ENCODE assay signal across 27 cellular contexts in the genomic region with DNA sequence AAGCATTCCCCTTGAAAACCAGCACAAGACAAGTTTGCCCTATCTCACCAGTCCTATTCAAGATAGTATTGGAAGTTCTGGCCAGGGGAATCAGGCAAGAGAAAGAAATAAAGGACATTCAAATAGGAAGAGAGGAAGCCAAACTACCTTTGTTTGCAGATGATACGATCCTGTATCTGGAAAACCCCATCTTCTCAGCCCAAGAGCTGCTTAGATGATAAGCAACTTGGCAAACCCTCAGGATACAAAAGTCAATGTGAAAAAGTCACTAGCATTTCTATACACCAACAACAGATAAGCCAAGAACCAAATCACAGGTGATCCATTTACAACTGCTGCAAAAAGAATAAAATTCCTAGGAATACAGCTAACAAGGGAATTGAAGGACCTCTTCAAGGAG.
"Had no signal": no experiment of that assay in that cellular context is flagged by ENCODE, and none has a peak within 500 bp of the region (broad histone marks: within the 10 kb centered on the region; RNA-seq: fewer than 3 reads in every experiment).

No MANE protein-coding gene starts in this region.

- H3K27ac ChIP-seq: stomach, suprapubic skin, testis, thoracic aorta, thyroid gland, tibial artery, tibial nerve, transverse colon, upper lobe of left lung, upper lobe of right lung, uterus, vagina had no signal

- FAIRE-seq: urothelium cell line had no signal

- ATAC-seq: stimulated activated effector memory CD8-positive, alpha-beta T cell treated with anti-CD3 and anti-CD28 coated beads, Interleukin-12 subunit alpha, Interleukin-12 subunit beta, amount 100 ng/mL, for 72 hours; stimulated activated memory B cell treated with anti-CD40 and anti-IgM and Interleukin-4, amounts not matched to agents 10 μg/mL and 1 μg/mL and 100 μg/mL, for 72 hours; stimulated activated naive B cell treated with anti-CD40 and anti-IgM and Interleukin-4, amounts not matched to agents 10 μg/mL and 1 μg/mL and 100 μg/mL, for 72 hours; stimulated activated naive CD8-positive, alpha-beta T cell treated with anti-CD3 and anti-CD28 coated beads, Interleukin-15, amount 100 ng/mL, for 72 hours; stimulated activated naive CD8-positive, alpha-beta T cell treated with anti-CD3 and anti-CD28 coated beads, Interleukin-15, Interleukin-2, amounts not matched to agents 100 U/mL and 50 U/mL, for 24 hours; upper lobe of right lung had no signal

- H3K9me3 ChIP-seq: testis, thyroid gland, upper lobe of right lung, uterus, vagina had no signal

- H3K4me3 ChIP-seq: stomach, suprapubic skin, testis, thoracic aorta, thyroid gland, tibial artery, tibial nerve, transverse colon, upper lobe of left lung, upper lobe of right lung, uterus, vagina had no signal

- H3K36me3 ChIP-seq: stomach, suprapubic skin, thoracic aorta, thyroid gland, tibial artery, tibial nerve, transverse colon, upper lobe of left lung, upper lobe of right lung, uterus, vagina had no signal

- DNase-seq: stimulated activated CD4-positive, alpha-beta T cell treated with anti-CD3 and anti-CD28 coated beads, Interleukin-2, amount 100 ng/mL, for 48 hours; stimulated activated CD4-positive, alpha-beta T cell treated with anti-CD3 and anti-CD28 coated beads, Interleukin-4, amount 100 ng/mL, for 1 hour; stimulated activated CD4-positive, alpha-beta T cell treated with anti-CD3 and anti-CD28 coated beads, Interleukin-4, amount 100 ng/mL, for 24 hours; stimulated activated CD4-positive, alpha-beta T cell treated with anti-CD3 and anti-CD28 coated beads, Interleukin-4, amount 100 ng/mL, for 4 hours; stimulated activated CD8-positive, alpha-beta memory T cell treated with anti-CD3 and anti-CD28 coated beads, Interleukin-4, amount 100 ng/mL, for 48 hours; stimulated activated naive B cell treated with anti-CD40 and anti-IgM and Interleukin-4, amounts not matched to agents 10 μg/mL and 1 μg/mL and 100 μg/mL, for 72 hours; stimulated activated naive CD4-positive, alpha-beta T cell; stimulated activated naive CD4-positive, alpha-beta T cell treated with Interleukin-2 at 50 U/mL for 16 hours; stimulated activated naive CD8-positive, alpha-beta T cell treated with anti-CD3 and anti-CD28 coated beads, Interleukin-15, amount 100 ng/mL, for 72 hours; stimulated activated naive CD8-positive, alpha-beta T cell treated with anti-CD3 and anti-CD28 coated beads, Interleukin-15, Interleukin-2, amounts not matched to agents 100 U/mL and 50 U/mL, for 24 hours; stomach; substantia nigra; testis; thyroid gland; tibial artery; transverse colon; trophoblast cell; upper lobe of left lung; upper lobe of right lung; uterus had no signal

- H3K27me3 ChIP-seq: stomach, suprapubic skin, testis, thyroid gland, tibial artery, tibial nerve, transverse colon, upper lobe of left lung, upper lobe of right lung, uterus, vagina had no signal

- H3K4me1 ChIP-seq: stomach, suprapubic skin, testis, thyroid gland, tibial artery, tibial nerve, transverse colon, upper lobe of left lung, upper lobe of right lung, uterus, vagina had no signal
